16 cellular contexts compared by ENCODE assay signal in the genomic region with DNA sequence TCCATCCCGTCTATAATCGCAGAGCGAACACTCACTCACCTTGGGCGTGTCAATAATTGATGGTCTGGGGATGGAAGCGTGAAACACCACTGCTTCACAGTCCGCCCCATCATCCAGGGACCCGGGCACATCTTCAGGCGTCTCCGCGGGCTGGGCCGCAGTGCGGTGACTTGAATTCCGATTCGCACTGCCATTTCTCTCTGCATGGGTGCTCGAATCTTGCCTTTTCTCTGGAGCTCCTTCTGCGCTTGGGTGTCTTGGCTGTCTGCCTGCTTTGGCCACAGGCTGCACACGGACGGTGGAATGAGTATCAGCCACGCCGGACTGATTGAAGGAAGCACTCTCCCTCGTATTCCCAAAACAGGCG. TPM values are rescaled to one million over a fixed set of nuclear protein-coding genes. Genes with fewer than 3 reads are reported as not detected.
DNase-seq lines count a peak whose midpoint lies in the region; FAIRE-seq and TF ChIP-seq lines count a peak whose summit lies in the region.
"Had no signal": no experiment of that assay in that cellular context is flagged by ENCODE, and none has a peak within 500 bp of the region (broad histone marks: within the 10 kb centered on the region; RNA-seq: fewer than 3 reads in every experiment).

No MANE protein-coding gene starts in this region.

- H3K23ac ChIP-seq in neuronal stem cell (ENCODE audit: low read depth, low read length, poor library complexity) = no peak overlapping the region

- no peak for TF ChIP-seq EP300 in ovary (IDR thresholded peaks at IDR 0.05)

- no peak overlapping the region for H2BK5ac ChIP-seq in neuronal stem cell (ENCODE audit: low read length)

- H3K4ac ChIP-seq in neuronal stem cell (ENCODE audit: low read length) = no peak overlapping the region

- H2BK12ac ChIP-seq in neuronal stem cell (ENCODE audit: low read length) = no peak overlapping the region

- peak overlapping the region; percentile 39 for H2BK120ac ChIP-seq in neuronal stem cell (ENCODE audit: low read depth, low read length)

- 88 to 90% methylated on average over 22 of the region's 22 CpGs for WGBS in esophagus, 2 donors
- no CpG with 5 or more reads among the region's 22 CpGs for WGBS in neuronal stem cell (ENCODE audit: extremely low coverage in 2 of 2, insufficient read length in 2 of 2, insufficient replicate concordance in 1 of 2), 2 donors
- WGBS in ovary, 3 donors = 87 to 92% (median 91%) methylated on average over 22 of the region's 22 CpGs

- H3K4me2 ChIP-seq in neuronal stem cell (ENCODE audit: insufficient read depth, low read length, poor library complexity, severe bottlenecking) = no peak overlapping the region
- H3K4me2 ChIP-seq: A549; BLaER1 treated with 17β-estradiol and CSF1 and Interleukin-3, amounts not matched to agents 10 nM and 100 nM had no signal

- no peak overlapping the region for H2AK5ac ChIP-seq in neuronal stem cell (ENCODE audit: low read depth, low read length)

- H3K79me1 ChIP-seq in neuronal stem cell (ENCODE audit: low read depth, low read length) = no peaks in the 10 kb centered on the region

- no peak overlapping the region for H3K9ac ChIP-seq in neuronal stem cell (ENCODE audit: low read depth, low read length, poor library complexity)
- H3K9ac ChIP-seq: BLaER1 treated with 17β-estradiol and CSF1 and Interleukin-3, amounts not matched to agents 10 nM and 100 nM had no signal

- H3K18ac ChIP-seq in neuronal stem cell (ENCODE audit: low read length) = peak overlapping the region; percentile 41

- TF ChIP-seq CTCF in ovary (IDR thresholded peaks at IDR 0.05) = no peak

- H3K4me1 ChIP-seq in esophagus (ENCODE audit: control insufficient read depth in 2 of 2, insufficient read depth in 2 of 2, low read length in 1 of 2) (no peaks in the 10 kb centered on the region), neuronal stem cell (ENCODE audit: control insufficient read depth in 2 of 2, insufficient read depth in 1 of 2, low read depth in 1 of 2, low read length in 2 of 2) (no peaks in the 10 kb centered on the region), ovary (ENCODE audit: insufficient read depth) (no peaks in the 10 kb centered on the region)

- H3K14ac ChIP-seq in neuronal stem cell (ENCODE audit: low read length) = no peak overlapping the region

- peak; percentile 74 for DNase-seq in ACHN
- DNase-seq in RCC 7860 (ENCODE audit: low spot score) = peak; percentile 47
- no peak for DNase-seq in neuronal stem cell (ENCODE audit: low spot score)
- no peak for DNase-seq in NCI-H1417 (lab: John Stamatoyannopoulos, UW)
- DNase-seq in NCI-H510A treated with DMSO at 0.1 percent for 48 hours (lab: John Stamatoyannopoulos, UW) = no peak
- no peak for DNase-seq in ovary
- DNase-seq: Calu3; CD8-positive, alpha-beta T cell; DMS79 treated with DMSO at 0.1 percent for 48 hours; GF-D8; GOT3; H9 had no signal

- TF ChIP-seq POLR2A in ovary (IDR thresholded peaks at IDR 0.05) = no peak

- H3K4me3 ChIP-seq in esophagus (ENCODE audit: low read depth in 1 of 2, low read length in 2 of 2) = no peak overlapping the region
- no peak overlapping the region for H3K4me3 ChIP-seq in neuronal stem cell (ENCODE audit: low read length in 2 of 2)
- no peak overlapping the region for H3K4me3 ChIP-seq in ovary
- H3K4me3 ChIP-seq: A549; BLaER1 treated with 17β-estradiol and CSF1 and Interleukin-3, amounts not matched to agents 10 nM and 100 nM had no signal

- H3K9me3 ChIP-seq in esophagus (ENCODE audit: control insufficient read depth in 2 of 2, insufficient read depth in 1 of 2, low read depth in 1 of 2, low read length in 1 of 2) (no peaks in the 10 kb centered on the region), neuronal stem cell (replicated peaks in 1 of 2; ENCODE audit: control insufficient read depth in 2 of 2, insufficient read depth in 1 of 2, low read depth in 1 of 2, low read length in 2 of 2) (no peaks in the 10 kb centered on the region), ovary (no peaks in the 10 kb centered on the region)
- H3K9me3 ChIP-seq: A549 had no signal

- H4K91ac ChIP-seq in neuronal stem cell (ENCODE audit: low read depth, low read length, poor library complexity) = no peak overlapping the region

- H2AFZ ChIP-seq in neuronal stem cell (ENCODE audit: low read length) = no peak overlapping the region

- peak; percentile 38 for FAIRE-seq in RCC 7860 (lab: Jason Lieb, UNC)
- FAIRE-seq: A549 had no signal

- H3K27me3 ChIP-seq in esophagus (ENCODE audit: control insufficient read depth in 1 of 2, insufficient read depth in 2 of 2, low read length in 2 of 2) (no peaks in the 10 kb centered on the region), neuronal stem cell (ENCODE audit: control insufficient read depth in 3 of 3, insufficient read depth in 3 of 3, low read depth in 1 of 3, low read length in 3 of 3) (peaks cover 0 to 8% (median 0%) of the 10 kb centered on the region in 3 experiments), ovary (no peaks in the 10 kb centered on the region)
- H3K27me3 ChIP-seq: BLaER1 treated with 17β-estradiol and CSF1 and Interleukin-3, amounts not matched to agents 10 nM and 100 nM had no signal

- intact Hi-C loops in ovary (cut with DNase I) = no loop called here

- H3K27ac ChIP-seq in esophagus (ENCODE audit: low read depth in 2 of 2, low read length in 1 of 2) (peak overlapping the region; percentile 40 to 59), neuronal stem cell (replicated peaks; ENCODE audit: low read length) (no peak overlapping the region), ovary (no peak overlapping the region)
- H3K27ac ChIP-seq: 22Rv1; BLaER1 treated with 17β-estradiol and CSF1 and Interleukin-3, amounts not matched to agents 10 nM and 100 nM had no signal

- no peak overlapping the region for H4K8ac ChIP-seq in neuronal stem cell (ENCODE audit: low read depth, low read length)

- in situ Hi-C loops in ACHN (cut with HindIII; ENCODE audit: low pct_ligation_motif_present, low pct_unique_long_range_greater_than_20kb, low sequenced_read_pairs) = no loop called here

- H3K36me3 ChIP-seq in esophagus (ENCODE audit: control insufficient read depth in 2 of 2, insufficient read depth in 2 of 2, low read length in 1 of 2) (no peaks in the 10 kb centered on the region), neuronal stem cell (replicated peaks in 1 of 2; ENCODE audit: control insufficient read depth in 2 of 2, insufficient read depth in 2 of 2, low read length in 2 of 2) (no peaks in the 10 kb centered on the region), ovary (no peaks in the 10 kb centered on the region)
- H3K36me3 ChIP-seq: BLaER1 treated with 17β-estradiol and CSF1 and Interleukin-3, amounts not matched to agents 10 nM and 100 nM had no signal

- H2BK15ac ChIP-seq in neuronal stem cell (ENCODE audit: low read length) = no peak overlapping the region

RNA-seq across cellular contexts. Expression of a gene that starts 0.5 kb away (rescaled TPM):
- polyA plus RNA-seq in esophagus (10 to 100 TPM in 1 of 2 donors, 1 to 10 TPM in 1; 9.0 to 24.2 TPM), ovary (10 to 100 TPM; 10.2 to 26.6 TPM)
- 36.3 TPM for polyA plus RNA-seq in neuronal stem cell (2013, experiment 1 of 2)
- 37.5 TPM for polyA plus RNA-seq in neuronal stem cell (2013, experiment 2 of 2)
- 10 to 100 TPM in 6 of 7 donors, 1 to 10 TPM in 1; 6.0 to 19.1 (median 15.0) TPM for total RNA-seq in ovary

Comparison
In these comparisons a context has a peak if more than half of its experiments do, and no peak if none do; other contexts are left out.
1. DNase-seq: peak in ACHN (single experiment) and RCC 7860 (single experiment); none in neuronal stem cell (single experiment), NCI-H1417 (0 of 3), NCI-H510A treated with DMSO at 0.1 percent for 48 hours (single experiment) and ovary (0 of 5).
2. H3K27ac ChIP-seq: peak in esophagus (2 of 2); none in neuronal stem cell (single experiment) and ovary (0 of 2).